In genomic region chr20:36522412-36522811, GRCh38 we compare ENCODE assay signal across 8 cellular contexts. TPM values are rescaled to one million over a fixed set of nuclear protein-coding genes. Genes with fewer than 3 reads are reported as not detected.
A peak's percentile ranks its signal among the peaks of the same experiment; 100 is the strongest.
DNase-seq lines count a peak whose midpoint lies in the region; ATAC-seq and TF ChIP-seq lines count a peak whose summit lies in the region.
"Not testable (repeated sequence)": the region's sequence is repeated elsewhere in the genome, so short reads cannot be mapped to it uniquely, and the experiment has no call there.
"Had no signal": no experiment of that assay in that cellular context is flagged by ENCODE, and none has a peak within 500 bp of the region (broad histone marks: within the 10 kb centered on the region; RNA-seq: fewer than 3 reads in every experiment).

No MANE protein-coding gene starts in this region.

- not testable (repeated sequence) for H3K4me1 Mint-ChIP-seq in GM23338
- H3K4me1 Mint-ChIP-seq in activated T-helper 17 cell treated with anti-CD3 and anti-CD28 coated beads, Interleukin-2, amount 50 U/mL, for 72 hours: peaks cover 16% of the 10 kb centered on the region
- peaks cover 24% of the 10 kb centered on the region for H3K4me1 Mint-ChIP-seq in dendritic cell treated with granulocyte-macrophage colony-stimulating factor and Interleukin-4, amounts not matched to agents 40 ng/mL and 50 ng/mL, for 4 days (ENCODE audit: low read depth)
- H3K4me1 Mint-ChIP-seq in naive thymus-derived CD8-positive, alpha-beta T cell: peaks cover 0 to 12% (median 3%) of the 10 kb centered on the region in 4 donors
- H3K4me1 Mint-ChIP-seq in stimulated activated effector memory CD8-positive, alpha-beta T cell treated with anti-CD3 and anti-CD28 coated beads, Interleukin-12 subunit alpha, Interleukin-12 subunit beta, amount 100 ng/mL, for 72 hours: peaks cover 23% of the 10 kb centered on the region

- peaks cover 37% of the 10 kb centered on the region for H3K36me3 Mint-ChIP-seq in GM23338 (ENCODE audit: low read depth)
- peaks cover 91% of the 10 kb centered on the region for H3K36me3 Mint-ChIP-seq in activated T-helper 17 cell treated with anti-CD3 and anti-CD28 coated beads, Interleukin-2, amount 50 U/mL, for 72 hours (ENCODE audit: low read depth)
- H3K36me3 Mint-ChIP-seq in dendritic cell treated with granulocyte-macrophage colony-stimulating factor and Interleukin-4, amounts not matched to agents 40 ng/mL and 50 ng/mL, for 4 days (ENCODE audit: low read depth): peaks cover 83% of the 10 kb centered on the region
- peaks cover 0 to 70% (median 9%) of the 10 kb centered on the region in 3 donors for H3K36me3 Mint-ChIP-seq in naive thymus-derived CD8-positive, alpha-beta T cell
- H3K36me3 Mint-ChIP-seq in stimulated activated effector memory CD8-positive, alpha-beta T cell treated with anti-CD3 and anti-CD28 coated beads, Interleukin-12 subunit alpha, Interleukin-12 subunit beta, amount 100 ng/mL, for 72 hours: peaks cover 98% of the 10 kb centered on the region

- H3K27me3 ChIP-seq in GM23338 (ENCODE audit: insufficient read depth); breast epithelium; gastroesophageal sphincter: not testable (repeated sequence)

- H2AFZ ChIP-seq in GM23338: not testable (repeated sequence)

- TF ChIP-seq POLR2A in breast epithelium (IDR thresholded peaks at IDR 0.05); gastroesophageal sphincter (IDR thresholded peaks at IDR 0.05): not testable (repeated sequence)

- H3K27me3 Mint-ChIP-seq in GM23338 (ENCODE audit: insufficient read depth, low read depth, poor library complexity); activated T-helper 17 cell treated with anti-CD3 and anti-CD28 coated beads, Interleukin-2, amount 50 U/mL, for 72 hours; dendritic cell treated with granulocyte-macrophage colony-stimulating factor and Interleukin-4, amounts not matched to agents 40 ng/mL and 50 ng/mL, for 4 days; naive thymus-derived CD8-positive, alpha-beta T cell: not testable (repeated sequence)

- not testable (repeated sequence) for H3K4me1 ChIP-seq in GM23338 (ENCODE audit: insufficient read depth); breast epithelium
- H3K4me1 ChIP-seq in gastroesophageal sphincter: peaks cover 0 to 68% (median under 1%) of the 10 kb centered on the region in 3 donors

- not testable (repeated sequence) for H3K4me3 Mint-ChIP-seq in GM23338; activated T-helper 17 cell treated with anti-CD3 and anti-CD28 coated beads, Interleukin-2, amount 50 U/mL, for 72 hours; dendritic cell treated with granulocyte-macrophage colony-stimulating factor and Interleukin-4, amounts not matched to agents 40 ng/mL and 50 ng/mL, for 4 days; naive thymus-derived CD8-positive, alpha-beta T cell; stimulated activated effector memory CD8-positive, alpha-beta T cell treated with anti-CD3 and anti-CD28 coated beads, Interleukin-12 subunit alpha, Interleukin-12 subunit beta, amount 100 ng/mL, for 72 hours

- H3F3A ChIP-seq in GM23338 (replicated peaks; ENCODE audit: low read depth): peaks cover 12% of the 10 kb centered on the region; the same call in 1 of the 2 replicates

- not testable (repeated sequence) for H3K9me3 Mint-ChIP-seq in GM23338; activated T-helper 17 cell treated with anti-CD3 and anti-CD28 coated beads, Interleukin-2, amount 50 U/mL, for 72 hours; dendritic cell treated with granulocyte-macrophage colony-stimulating factor and Interleukin-4, amounts not matched to agents 40 ng/mL and 50 ng/mL, for 4 days; naive thymus-derived CD8-positive, alpha-beta T cell; stimulated activated effector memory CD8-positive, alpha-beta T cell treated with anti-CD3 and anti-CD28 coated beads, Interleukin-12 subunit alpha, Interleukin-12 subunit beta, amount 100 ng/mL, for 72 hours

- not testable (repeated sequence) for H3K9me3 ChIP-seq in breast epithelium, gastroesophageal sphincter

- not testable (repeated sequence) for TF ChIP-seq CTCF in GM23338 (conservative IDR thresholded peaks at IDR 0.05; ENCODE audit: low read depth in 2 of 2); breast epithelium (IDR thresholded peaks at IDR 0.05); gastroesophageal sphincter (IDR thresholded peaks at IDR 0.05)

- H3K27ac Mint-ChIP-seq in GM23338: not testable (repeated sequence)
- peak overlapping the region; percentile 98 for H3K27ac Mint-ChIP-seq in activated T-helper 17 cell treated with anti-CD3 and anti-CD28 coated beads, Interleukin-2, amount 50 U/mL, for 72 hours
- peak overlapping the region; percentile 32 for H3K27ac Mint-ChIP-seq in dendritic cell treated with granulocyte-macrophage colony-stimulating factor and Interleukin-4, amounts not matched to agents 40 ng/mL and 50 ng/mL, for 4 days
- peak overlapping the region in 6 of 10 donors; percentile 28 to 84 (median 38) for H3K27ac Mint-ChIP-seq in naive thymus-derived CD8-positive, alpha-beta T cell
- H3K27ac Mint-ChIP-seq in stimulated activated effector memory CD8-positive, alpha-beta T cell treated with anti-CD3 and anti-CD28 coated beads, Interleukin-12 subunit alpha, Interleukin-12 subunit beta, amount 100 ng/mL, for 72 hours: peak overlapping the region; percentile 90

- intact Hi-C loops in breast epithelium (cut with DNase I; ENCODE audit: low total_unique reads); dendritic cell treated with granulocyte-macrophage colony-stimulating factor and Interleukin-4, amounts not matched to agents 40 ng/mL and 50 ng/mL, for 4 days (cut with micrococcal nuclease): not testable (repeated sequence)

- not testable (repeated sequence) for H3K4me2 ChIP-seq in GM23338

- not testable (repeated sequence) for H3K9me2 ChIP-seq in GM23338 (ENCODE audit: insufficient read depth)

- not testable (repeated sequence) for DNase-seq in GM23338 (ENCODE audit: low spot score); breast epithelium (ENCODE audit: low spot score in 2 of 2); naive thymus-derived CD8-positive, alpha-beta T cell; stimulated activated effector memory CD8-positive, alpha-beta T cell treated with anti-CD3 and anti-CD28 coated beads, Interleukin-12 subunit alpha, Interleukin-12 subunit beta, amount 100 ng/mL, for 72 hours (ENCODE audit: low spot score in 2 of 2)

- 85 to 100% methylated on average over 3 to 7 of the region's 7 CpGs for WGBS in gastroesophageal sphincter (ENCODE audit: low coverage in 1 of 2), 2 donors

- H3K79me2 ChIP-seq in GM23338 (replicated peaks; ENCODE audit: insufficient read depth): not testable (repeated sequence)

- H3K27ac ChIP-seq in GM23338 (ENCODE audit: low read depth) (peak overlapping the region; percentile 39; the same call in 1 of the 2 replicates), breast epithelium (peak overlapping the region; percentile 7 to 61), gastroesophageal sphincter (peak overlapping the region in 3 of 4 donors; percentile 19 to 78 (median 44))

- POLR2A ChIA-PET in naive thymus-derived CD8-positive, alpha-beta T cell (lab: Charles Lee): not testable (repeated sequence)

- not testable (repeated sequence) for H3K4me3 ChIP-seq in GM23338, breast epithelium, gastroesophageal sphincter

- not testable (repeated sequence) for TF ChIP-seq EP300 in gastroesophageal sphincter (IDR thresholded peaks at IDR 0.05)

- ATAC-seq in GM23338; activated T-helper 17 cell treated with anti-CD3 and anti-CD28 coated beads, Interleukin-2, amount 50 U/mL, for 72 hours (replicated peaks); gastroesophageal sphincter; naive thymus-derived CD8-positive, alpha-beta T cell; stimulated activated effector memory CD8-positive, alpha-beta T cell treated with anti-CD3 and anti-CD28 coated beads, Interleukin-12 subunit alpha, Interleukin-12 subunit beta, amount 100 ng/mL, for 72 hours: not testable (repeated sequence)

- H3K36me3 ChIP-seq in GM23338 (ENCODE audit: insufficient read depth): peaks cover 12% of the 10 kb centered on the region
- H3K36me3 ChIP-seq in breast epithelium: not testable (repeated sequence)
- H3K36me3 ChIP-seq in gastroesophageal sphincter: peaks cover 0 to 83% of the 10 kb centered on the region in 2 donors

- H4K20me1 ChIP-seq in GM23338 (replicated peaks; ENCODE audit: insufficient read depth): peaks cover 13% of the 10 kb centered on the region; the same call in 1 of the 2 replicates

RNA-seq across cellular contexts. Expression of gene MYL9, which starts 18.9 kb away (rescaled TPM):
- total RNA-seq in GM23338 (2014; rRNA removed; shearing (Covaris generic)): 23.5 and 29.7 TPM in 2 replicates
- 100 and 123 TPM in 2 replicates for polyA plus RNA-seq in GM23338 (2016; fragmentation: Nextera tagmentation; extraction: Ambion mirVana)
- total RNA-seq in activated T-helper 17 cell treated with anti-CD3 and anti-CD28 coated beads, Interleukin-2, amount 50 U/mL, for 72 hours: 10 to 100 TPM in 1 of 2 donors, 1 to 10 TPM in 1; 4.4 to 10.1 TPM
- total RNA-seq in breast epithelium (100 to 1,000 TPM in 1 of 3 donors, 10 to 100 TPM in 2; 72.9 to 112 (median 91.8) TPM), gastroesophageal sphincter (1,000 to 10,000 TPM; 1,087 to 2,842 (median 1,707) TPM)
- total RNA-seq in naive thymus-derived CD8-positive, alpha-beta T cell: not detected
- under 1 TPM in 1 of 3 donors, not detected in 2; 0.05 TPM for polyA plus RNA-seq in naive thymus-derived CD8-positive, alpha-beta T cell
- total RNA-seq: CD8-positive, alpha-beta T cell had no signal

RNA-seq across cellular contexts. Expression of gene TGIF2, which starts 51.0 kb away (rescaled TPM):
- total RNA-seq in GM23338 (2014; rRNA removed; shearing (Covaris generic)): 59.8 and 63.2 TPM in 2 replicates
- 44.8 and 47.6 TPM in 2 replicates for polyA plus RNA-seq in GM23338 (2016; fragmentation: Nextera tagmentation; extraction: Ambion mirVana)
- 10 to 100 TPM; 43.8 to 57.1 TPM for total RNA-seq in activated T-helper 17 cell treated with anti-CD3 and anti-CD28 coated beads, Interleukin-2, amount 50 U/mL, for 72 hours
- total RNA-seq in breast epithelium: 10 to 100 TPM in 2 of 3 donors, 1 to 10 TPM in 1; 9.9 to 14.3 (median 13.4) TPM
- total RNA-seq in gastroesophageal sphincter: 10 to 100 TPM in 2 of 4 donors, 1 to 10 TPM in 2; 7.2 to 14.0 (median 9.4) TPM
- total RNA-seq in naive thymus-derived CD8-positive, alpha-beta T cell: 10 to 100 TPM; 37.8 to 38.4 TPM
- 10 to 100 TPM; 25.7 to 36.8 (median 30.8) TPM for polyA plus RNA-seq in naive thymus-derived CD8-positive, alpha-beta T cell

Comparison
In these comparisons a context has a peak if more than half of its experiments do, and no peak if none do; other contexts are left out.
1. RNA of gene MYL9, which starts 18.9 kb away (total RNA-seq): 1,087 to 2,842 TPM in gastroesophageal sphincter; 72.9 to 112 TPM in breast epithelium, 23.5 to 29.7 TPM in GM23338, 4.4 to 10.1 TPM in activated T-helper 17 cell treated with anti-CD3 and anti-CD28 coated beads, Interleukin-2, amount 50 U/mL, for 72 hours and not detected in naive thymus-derived CD8-positive, alpha-beta T cell; every median in the first group is over 4 times any median in the second.
2. Peak in every context shown above with its lines, with median percentiles within 50 percentile points of each other: H3K27ac ChIP-seq.